Comparison of ENCODE assay signal across 10 cellular contexts in genomic region chr11:35182317-35182939, GRCh38. TPM values are rescaled to one million over a fixed set of nuclear protein-coding genes. Genes with fewer than 3 reads are reported as not detected.
DNase-seq lines count a peak whose midpoint lies in the region; ATAC-seq and TF ChIP-seq lines count a peak whose summit lies in the region.
"Had no signal": no experiment of that assay in that cellular context is flagged by ENCODE, and none has a peak within 500 bp of the region (broad histone marks: within the 10 kb centered on the region; RNA-seq: fewer than 3 reads in every experiment).

No MANE protein-coding gene starts in this region.

- peaks cover 67% of the 10 kb centered on the region for H3K79me2 ChIP-seq in PC-3 (ENCODE audit: low read length)

- POLR2A ChIA-PET in PC-3 (lab: Charles Lee; ENCODE audit: unreplicated experiment) = no interaction called here

- H3K27me3 ChIP-seq in PC-3 (ENCODE audit: low read length) (no peaks in the 10 kb centered on the region), upper lobe of left lung (no peaks in the 10 kb centered on the region)

- H3K36me3 Mint-ChIP-seq in activated T-cell treated with anti-CD3 and anti-CD28 coated beads, Interleukin-2, amount 50 U/mL, for 72 hours (ENCODE audit: insufficient read depth in 2 of 2) = peaks cover 26 to 55% of the 10 kb centered on the region in 2 donors
- H3K36me3 Mint-ChIP-seq in stimulated activated naive B cell treated with anti-CD40 and anti-IgM and Interleukin-4, amounts not matched to agents 10 μg/mL and 1 μg/mL and 100 μg/mL, for 72 hours = peaks cover 46 to 74% of the 10 kb centered on the region in 2 donors

- no peak overlapping the region for H2AFZ ChIP-seq in PC-3 (ENCODE audit: low read length)

- intact Hi-C loops in PC-3 (cut with micrococcal nuclease) = no loop called here

- no peak for TF ChIP-seq EP300 in upper lobe of left lung (IDR thresholded peaks at IDR 0.05)

- H3K27me3 Mint-ChIP-seq in activated T-cell treated with anti-CD3 and anti-CD28 coated beads, Interleukin-2, amount 50 U/mL, for 72 hours (ENCODE audit: low read depth) = no peaks in the 10 kb centered on the region
- H3K27me3 Mint-ChIP-seq in stimulated activated naive B cell treated with anti-CD40 and anti-IgM and Interleukin-4, amounts not matched to agents 10 μg/mL and 1 μg/mL and 100 μg/mL, for 72 hours = no peaks in the 10 kb centered on the region

- H3K4me3 ChIP-seq in PC-3 (ENCODE audit: low read length) (no peak overlapping the region), upper lobe of left lung (no peak overlapping the region)

- H3K4me1 ChIP-seq in PC-3 (ENCODE audit: insufficient read depth, low read length) (peaks cover 44% of the 10 kb centered on the region), upper lobe of left lung (peaks cover 14 to 28% (median 21%) of the 10 kb centered on the region in 4 donors)

- H3K36me3 ChIP-seq in PC-3 (ENCODE audit: low read depth, low read length) = peaks cover 83% of the 10 kb centered on the region
- H3K36me3 ChIP-seq in upper lobe of left lung = peaks cover 13 to 67% (median 37%) of the 10 kb centered on the region in 4 donors

- H3K9me2 ChIP-seq in PC-3 (replicated peaks; ENCODE audit: low read length) = no peaks in the 10 kb centered on the region

- CTCF ChIA-PET in PC-3 (lab: Charles Lee) = no interaction called here

- no peaks in the 10 kb centered on the region for H3F3A ChIP-seq in PC-3 (ENCODE audit: low read length, unreplicated experiment)

- peaks cover 14% of the 10 kb centered on the region; the same call in 1 of the 2 replicates for H4K20me1 ChIP-seq in PC-3 (ENCODE audit: low read length)

- TF ChIP-seq CTCF in PC-3 (conservative IDR thresholded peaks at IDR 0.05; ENCODE audit: low read depth, low read length) = no peak
- no peak for TF ChIP-seq CTCF in upper lobe of left lung (IDR thresholded peaks at IDR 0.05)

- H3K4me2 ChIP-seq in PC-3 (ENCODE audit: low read length) = no peak overlapping the region

- H3K9me3 ChIP-seq in PC-3 (ENCODE audit: low read length) (no peaks in the 10 kb centered on the region), upper lobe of left lung (no peaks in the 10 kb centered on the region)

- H3K9me3 Mint-ChIP-seq in activated T-cell treated with anti-CD3 and anti-CD28 coated beads, Interleukin-2, amount 50 U/mL, for 72 hours = no peaks in the 10 kb centered on the region
- H3K9me3 Mint-ChIP-seq in stimulated activated naive B cell treated with anti-CD40 and anti-IgM and Interleukin-4, amounts not matched to agents 10 μg/mL and 1 μg/mL and 100 μg/mL, for 72 hours = no peaks in the 10 kb centered on the region

- TF ChIP-seq POLR2A in upper lobe of left lung (IDR thresholded peaks at IDR 0.05) = no peak

- H3K4me3 Mint-ChIP-seq in activated T-cell treated with anti-CD3 and anti-CD28 coated beads, Interleukin-2, amount 50 U/mL, for 72 hours = peak overlapping the region; percentile 1 to 72
- H3K4me3 Mint-ChIP-seq in stimulated activated naive B cell treated with anti-CD40 and anti-IgM and Interleukin-4, amounts not matched to agents 10 μg/mL and 1 μg/mL and 100 μg/mL, for 72 hours = peak overlapping the region; percentile 46 to 62

- peak overlapping the region; percentile 96 for H3K27ac Mint-ChIP-seq in activated T-cell treated with anti-CD3 and anti-CD28 coated beads, Interleukin-2, amount 50 U/mL, for 72 hours
- peak overlapping the region; percentile 92 for H3K27ac Mint-ChIP-seq in stimulated activated naive B cell treated with anti-CD40 and anti-IgM and Interleukin-4, amounts not matched to agents 10 μg/mL and 1 μg/mL and 100 μg/mL, for 72 hours

- WGBS in upper lobe of left lung, 2 donors = 91 to 92% methylated on average over 6 of the region's 6 CpGs

- DNase-seq in activated T-cell treated with anti-CD3 and anti-CD28 coated beads, Interleukin-2, amount 50 U/mL, for 72 hours = no peak
- no peak for DNase-seq in activated T-cell treated with anti-CD3 and anti-CD28 coated beads for 4 hours
- peak; percentile 46 for DNase-seq in PC-3
- no peak for DNase-seq in stimulated activated naive B cell treated with anti-CD40 and anti-IgM and Interleukin-4, amounts not matched to agents 10 μg/mL and 1 μg/mL and 100 μg/mL, for 72 hours
- DNase-seq in NCI-H1930 (lab: John Stamatoyannopoulos, UW) = no peak
- DNase-seq in upper lobe of left lung = no peak
- no peak for DNase-seq in EL
- DNase-seq: SHP77; stimulated activated CD4-positive, alpha-beta T cell treated with anti-CD3 and anti-CD28 coated beads, Interleukin-2, amount 100 ng/mL, for 24 hours had no signal

- no peak overlapping the region for H3K9ac ChIP-seq in PC-3 (ENCODE audit: low read length)

- H3K27ac ChIP-seq in PC-3 (ENCODE audit: low read length) = no peak overlapping the region
- peak overlapping the region in 1 of 4 donors; percentile 44 for H3K27ac ChIP-seq in upper lobe of left lung

- BruUV-seq in PC-3 (replicated peaks; lab: Mats Ljungman, UMichigan) = no TSS peak

- ATAC-seq in activated T-cell treated with anti-CD3 and anti-CD28 coated beads, Interleukin-2, amount 50 U/mL, for 72 hours (replicated peaks in 1 of 2) = peak; percentile 42 to 57
- ATAC-seq in HG02642 (IDR thresholded peaks at IDR 0.05; ENCODE audit: poor library complexity, unreplicated experiment) = peak; percentile 69
- no peak for ATAC-seq in PC-3
- peak; percentile 88 to 92 for ATAC-seq in stimulated activated naive B cell treated with anti-CD40 and anti-IgM and Interleukin-4, amounts not matched to agents 10 μg/mL and 1 μg/mL and 100 μg/mL, for 72 hours (replicated peaks)
- ATAC-seq in upper lobe of left lung (ENCODE audit: low FRiP score in 2 of 2) = no peak

- peaks cover 79% of the 10 kb centered on the region for H3K4me1 Mint-ChIP-seq in activated T-cell treated with anti-CD3 and anti-CD28 coated beads, Interleukin-2, amount 50 U/mL, for 72 hours (ENCODE audit: low read depth)
- H3K4me1 Mint-ChIP-seq in stimulated activated naive B cell treated with anti-CD40 and anti-IgM and Interleukin-4, amounts not matched to agents 10 μg/mL and 1 μg/mL and 100 μg/mL, for 72 hours = peaks cover 33 to 64% of the 10 kb centered on the region in 2 donors

RNA-seq across cellular contexts. Expression of gene CD44, which starts 43.5 kb away (rescaled TPM):
- total RNA-seq in activated T-cell treated with anti-CD3 and anti-CD28 coated beads, Interleukin-2, amount 50 U/mL, for 72 hours = 100 to 1,000 TPM; 385 to 504 TPM
- total RNA-seq in PC-3 (2014; rRNA removed) (181 and 241 TPM in 2 replicates), upper lobe of left lung (100 to 1,000 TPM; 454 to 696 (median 551) TPM)

Comparison
In these comparisons a context has a peak if more than half of its experiments do, and no peak if none do; other contexts are left out.
1. ATAC-seq: peak in activated T-cell treated with anti-CD3 and anti-CD28 coated beads, Interleukin-2, amount 50 U/mL, for 72 hours (2 of 2), HG02642 (single experiment) and stimulated activated naive B cell treated with anti-CD40 and anti-IgM and Interleukin-4, amounts not matched to agents 10 μg/mL and 1 μg/mL and 100 μg/mL, for 72 hours (2 of 2); none in PC-3 (single experiment) and upper lobe of left lung (0 of 2).